Comparison of ENCODE assay signal across 22 cellular contexts in the genomic region with DNA sequence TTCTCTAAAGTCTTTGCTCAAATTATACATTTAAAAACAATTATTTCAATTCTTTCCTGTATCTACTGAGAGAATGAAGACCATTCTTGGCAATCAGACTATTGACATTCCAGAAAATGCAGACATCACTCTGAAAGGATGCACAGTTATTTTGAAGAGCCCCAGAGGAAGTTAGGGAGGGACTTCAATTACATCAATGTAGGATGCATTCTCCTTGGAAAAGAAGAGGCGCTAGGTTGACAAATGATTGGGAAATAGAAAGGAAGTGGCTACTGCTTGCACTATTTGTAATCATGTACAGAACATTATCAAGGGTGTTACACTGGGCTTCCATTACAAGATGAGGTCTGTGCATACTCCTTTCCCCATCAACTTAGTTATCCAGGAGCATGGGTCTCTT.
DNase-seq lines count a peak whose midpoint lies in the region; ATAC-seq and TF ChIP-seq lines count a peak whose summit lies in the region.
"Had no signal": no experiment of that assay in that cellular context is flagged by ENCODE, and none has a peak within 500 bp of the region (broad histone marks: within the 10 kb centered on the region; RNA-seq: fewer than 3 reads in every experiment).

No MANE protein-coding gene starts in this region.

- 39 to 60% methylated on average over 1 of the region's 1 CpG for WGBS in heart right ventricle, 2 donors

- H3K4me2 ChIP-seq in PC-9: no peak overlapping the region
- H3K4me2 ChIP-seq: BLaER1 had no signal

- POLR2A ChIA-PET in activated B cell treated with CpG ODN at 0.5 μM for 24 hours (lab: Charles Lee): no interaction called here
- POLR2A ChIA-PET in PC-9 (lab: Charles Lee; ENCODE audit: unreplicated experiment): interaction anchor here (0.6 kb wide), 1 partner anchor 10 kb away, joined by 3 read pairs; no protein-coding TSS in a partner anchor

- H3K27me3 ChIP-seq in PC-9 (ENCODE audit: insufficient read depth, low read depth) (no peaks in the 10 kb centered on the region), heart right ventricle (no peaks in the 10 kb centered on the region)
- H3K27me3 ChIP-seq: BLaER1, testis had no signal

- H3K4me1 ChIP-seq in PC-9 (replicated peaks; ENCODE audit: insufficient read depth) (no peaks in the 10 kb centered on the region), heart right ventricle (peaks cover 0 to 39% (median 0%) of the 10 kb centered on the region in 9 donors)
- H3K4me1 ChIP-seq: BLaER1, testis had no signal

- TF ChIP-seq CTCF in AG10803 (conservative IDR thresholded peaks at IDR 0.05; ENCODE audit: low read length): no peak
- TF ChIP-seq CTCF in activated B cell treated with CpG ODN at 0.5 μM for 24 hours (IDR thresholded peaks at IDR 0.05): no peak
- no peak for TF ChIP-seq CTCF in fibroblast of the aortic adventitia (IDR thresholded peaks at IDR 0.05; ENCODE audit: insufficient read depth, low read length)
- no peak for TF ChIP-seq CTCF in PC-9 (conservative IDR thresholded peaks at IDR 0.05)
- no peak for TF ChIP-seq CTCF in heart right ventricle (IDR thresholded peaks at IDR 0.05)

- ATAC-seq in activated B cell treated with CpG ODN at 0.5 μM for 24 hours (ENCODE audit: low read depth) (no peak), GM19395 (IDR thresholded peaks at IDR 0.05; ENCODE audit: unreplicated experiment) (no peak), heart right ventricle (no peak)
- ATAC-seq: esophagus mucosa had no signal

- no peak overlapping the region for H2AFZ ChIP-seq in PC-9
- H2AFZ ChIP-seq: parathyroid adenoma had no signal

- no peak overlapping the region for H3K4me3 ChIP-seq in AG10803 (ENCODE audit: low read length)
- H3K4me3 ChIP-seq in fibroblast of the aortic adventitia (ENCODE audit: low read depth, low read length): no peak overlapping the region
- no peak overlapping the region for H3K4me3 ChIP-seq in PC-9
- H3K4me3 ChIP-seq in heart right ventricle: no peak overlapping the region
- H3K4me3 ChIP-seq: BLaER1, coronary artery, testis had no signal

- peak; percentile 89 for DNase-seq in AG10803 (ENCODE audit: low read depth)
- DNase-seq in HS-5 (ENCODE audit: low read depth): peak; percentile 52
- DNase-seq in activated B cell treated with CpG ODN at 0.5 μM for 24 hours: no peak
- peak; percentile 52 for DNase-seq in fibroblast of the aortic adventitia (ENCODE audit: low read depth)
- no peak for DNase-seq in middle frontal gyrus (ENCODE audit: extremely low spot score, low spot score)
- no peak for DNase-seq in PC-9
- no peak for DNase-seq in heart right ventricle
- DNase-seq: activated gamma-delta T cell; anterior cingulate cortex; naive B cell; NCI-H1048; NCI-H2107; NCI-H774; stimulated activated CD4-positive, alpha-beta T cell treated with anti-CD3 and anti-CD28 coated beads, Interleukin-4, amount 100 ng/mL, for 1 hour; stimulated activated CD8-positive, alpha-beta memory T cell treated with anti-CD3 and anti-CD28 coated beads, Interleukin-4, amount 100 ng/mL, for 48 hours; T-helper 2 cell; testis had no signal

- intact Hi-C loops in activated B cell treated with CpG ODN at 0.5 μM for 24 hours (cut with micrococcal nuclease): no loop called here
- intact Hi-C loops in PC-9 (cut with micrococcal nuclease; ENCODE audit: unreplicated experiment): no loop called here
- intact Hi-C loops in heart right ventricle (cut with DNase I): no loop called here

- peaks cover 14% of the 10 kb centered on the region for H3K4me1 Mint-ChIP-seq in activated B cell treated with CpG ODN at 0.5 μM for 24 hours

- H3K79me2 ChIP-seq in PC-9 (ENCODE audit: low read depth): no peaks in the 10 kb centered on the region

- H3K9me3 ChIP-seq in PC-9 (ENCODE audit: insufficient read depth, low read depth): no peaks in the 10 kb centered on the region; the same call in 1 of the 2 replicates
- no peaks in the 10 kb centered on the region for H3K9me3 ChIP-seq in heart right ventricle
- H3K9me3 ChIP-seq: testis had no signal

- H3K9me3 Mint-ChIP-seq in activated B cell treated with CpG ODN at 0.5 μM for 24 hours: peaks cover 7% of the 10 kb centered on the region

- no peaks in the 10 kb centered on the region for H3K27me3 Mint-ChIP-seq in activated B cell treated with CpG ODN at 0.5 μM for 24 hours
- H3K27me3 Mint-ChIP-seq: naive B cell had no signal

- H3F3A ChIP-seq in PC-9 (ENCODE audit: insufficient read depth, low read depth): peaks cover 5% of the 10 kb centered on the region; the same call in 1 of the 2 replicates

- peak overlapping the region; percentile 7 for H3K27ac Mint-ChIP-seq in activated B cell treated with CpG ODN at 0.5 μM for 24 hours

- peaks cover 19% of the 10 kb centered on the region for H3K36me3 Mint-ChIP-seq in activated B cell treated with CpG ODN at 0.5 μM for 24 hours (ENCODE audit: low read depth)

- H3K36me3 ChIP-seq in PC-9 (ENCODE audit: low read depth): no peaks in the 10 kb centered on the region
- H3K36me3 ChIP-seq in heart right ventricle: no peaks in the 10 kb centered on the region

- no peaks in the 10 kb centered on the region for H4K20me1 ChIP-seq in PC-9 (ENCODE audit: insufficient read depth)

- CTCF ChIA-PET in activated B cell treated with CpG ODN at 0.5 μM for 24 hours (lab: Charles Lee): no interaction called here
- CTCF ChIA-PET in PC-9 (lab: Charles Lee): no interaction called here

- BruUV-seq in PC-9 (replicated peaks; lab: Mats Ljungman, UMichigan): no TSS peak

- no peak overlapping the region for H3K4me3 Mint-ChIP-seq in activated B cell treated with CpG ODN at 0.5 μM for 24 hours

- no peak overlapping the region for H3K27ac ChIP-seq in PC-9
- H3K27ac ChIP-seq in heart right ventricle: no peak overlapping the region
- H3K27ac ChIP-seq: BLaER1, coronary artery, parathyroid adenoma, testis had no signal

- H3K9me2 ChIP-seq in PC-9 (ENCODE audit: insufficient read depth): no peaks in the 10 kb centered on the region

Comparison
In these comparisons a context has a peak if more than half of its experiments do, and no peak if none do; other contexts are left out.
1. DNase-seq: peak in AG10803 (single experiment), HS-5 (single experiment) and fibroblast of the aortic adventitia (single experiment); none in activated B cell treated with CpG ODN at 0.5 μM for 24 hours (single experiment), middle frontal gyrus (single experiment), PC-9 (0 of 2) and heart right ventricle (0 of 2).